Comparison of ENCODE assay signal across 36 cellular contexts in genomic region chr16:22278841-22279240, GRCh38. TPM values are rescaled to one million over a fixed set of nuclear protein-coding genes. Genes with fewer than 3 reads are reported as not detected.
DNase-seq lines count a peak whose midpoint lies in the region; ATAC-seq, FAIRE-seq and TF ChIP-seq lines count a peak whose summit lies in the region.
"Had no signal": no experiment of that assay in that cellular context is flagged by ENCODE, and none has a peak within 500 bp of the region (broad histone marks: within the 10 kb centered on the region; RNA-seq: fewer than 3 reads in every experiment).

No MANE protein-coding gene starts in this region.

- peaks cover 45 to 96% (median 93%) of the 10 kb centered on the region in 4 donors for H3K36me3 ChIP-seq in esophagus muscularis mucosa
- H3K36me3 ChIP-seq: uterus had no signal

- H3K9me3 ChIP-seq in T-helper 17 cell (ENCODE audit: control insufficient read depth, low read length, poor library complexity, severe bottlenecking) (no peaks in the 10 kb centered on the region), esophagus muscularis mucosa (no peaks in the 10 kb centered on the region)
- H3K9me3 ChIP-seq: heart left ventricle, lower lobe of right lung, prostate gland, uterus had no signal

- no peaks in the 10 kb centered on the region for H3K27me3 Mint-ChIP-seq in T-helper 17 cell
- H3K27me3 Mint-ChIP-seq: activated CD4-positive, alpha-beta memory T cell treated with anti-CD3 and anti-CD28 coated beads, Interleukin-2, amount 10 ng/mL, durations not matched to agents 7 days and 5 days; B cell; central memory CD8-positive, alpha-beta T cell; naive thymus-derived CD8-positive, alpha-beta T cell; stimulated activated naive CD8-positive, alpha-beta T cell treated with anti-CD3 and anti-CD28 coated beads, Interleukin-15, amount 100 ng/mL, for 72 hours had no signal

- no peak for FAIRE-seq in D721Med (lab: Jason Lieb, UNC)
- FAIRE-seq: G401.6 had no signal

- TF ChIP-seq POLR2A in NB4 (IDR thresholded peaks at IDR 0.05; ENCODE audit: extremely low read depth, insufficient read length) (no peak), esophagus muscularis mucosa (IDR thresholded peaks at IDR 0.05; ENCODE audit: low read depth) (no peak)

- H3K27ac Mint-ChIP-seq in T-helper 17 cell = peak overlapping the region; percentile 39
- H3K27ac Mint-ChIP-seq: activated CD4-positive, alpha-beta memory T cell treated with anti-CD3 and anti-CD28 coated beads, Interleukin-2, amount 10 ng/mL, durations not matched to agents 7 days and 5 days; B cell; HFFc6; T-helper 2 cell treated with Interferon-gamma antibody and Interleukin-4, amounts not matched to agents 5 μg/mL and 100 μg/mL, for 36 hours had no signal

- H3K36me3 Mint-ChIP-seq in T-helper 17 cell (ENCODE audit: low read depth) = peaks cover 2% of the 10 kb centered on the region

- H3K4me3 Mint-ChIP-seq in T-helper 17 cell = no peak overlapping the region
- H3K4me3 Mint-ChIP-seq: activated CD4-positive, alpha-beta memory T cell treated with anti-CD3 and anti-CD28 coated beads, Interleukin-2, amount 10 ng/mL, durations not matched to agents 7 days and 5 days; B cell; central memory CD8-positive, alpha-beta T cell; HFFc6; naive thymus-derived CD8-positive, alpha-beta T cell; stimulated activated naive CD8-positive, alpha-beta T cell treated with anti-CD3 and anti-CD28 coated beads, Interleukin-15, amount 100 ng/mL, for 72 hours; T-helper 2 cell treated with Interferon-gamma antibody and Interleukin-4, amounts not matched to agents 5 μg/mL and 100 μg/mL, for 36 hours had no signal

- DNase-seq in D721Med (ENCODE audit: insufficient read length, low spot score) (peak; percentile 37), NB4 (ENCODE audit: low read depth) (peak; percentile 17), T-helper 17 cell (no peak), left colon (no peak), NCI-H2081 treated with DMSO at 0.1 percent for 48 hours (lab: John Stamatoyannopoulos, UW) (no peak), esophagus muscularis mucosa (ENCODE audit: extremely low spot score) (no peak)
- DNase-seq: ACHN; activated CD4-positive, alpha-beta memory T cell treated with anti-CD3 and anti-CD28 coated beads, Interleukin-2, amount 10 ng/mL, durations not matched to agents 7 days and 5 days; activated CD8-positive, alpha-beta memory T cell treated with anti-CD3 and anti-CD28 coated beads, Interleukin-2, amount 50 U/mL, for 4 hours; activated naive CD4-positive, alpha-beta T cell; dermis blood vessel endothelial cell; foreskin fibroblast; heart left ventricle; HFFc6; kidney glomerular epithelial cell; lower lobe of right lung; MM.1S; naive thymus-derived CD8-positive, alpha-beta T cell; NCI-H2081; NCI-H510A; NK-92 treated with Interleukin-12 subunit alpha and Interleukin-12 subunit beta, amount 100 ng/mL, for 24 hours; occipital lobe; Right ventricle myocardium superior; stimulated activated CD4-positive, alpha-beta T cell treated with anti-CD3 and anti-CD28 coated beads, Interleukin-12 subunit alpha, Interleukin-12 subunit beta, amount 100 ng/mL, for 4 hours; stimulated activated CD4-positive, alpha-beta T cell treated with anti-CD3 and anti-CD28 coated beads, Interleukin-2, amount 100 ng/mL, for 48 hours; stimulated activated naive CD8-positive, alpha-beta T cell treated with anti-CD3 and anti-CD28 coated beads, Interleukin-15, amount 100 ng/mL, for 72 hours; uterus had no signal

- no peaks in the 10 kb centered on the region for H3K4me1 ChIP-seq in esophagus muscularis mucosa
- H3K4me1 ChIP-seq: heart left ventricle, lower lobe of right lung, prostate gland, uterus had no signal

- ATAC-seq in T-helper 17 cell (no peak), left colon (peak; percentile 44), HG03342 (IDR thresholded peaks at IDR 0.05; ENCODE audit: unreplicated experiment) (no peak)
- ATAC-seq: esophagus mucosa; heart left ventricle; naive thymus-derived CD8-positive, alpha-beta T cell; sciatic nerve; stimulated activated naive CD8-positive, alpha-beta T cell treated with anti-CD3 and anti-CD28 coated beads, Interleukin-15, amount 100 ng/mL, for 72 hours had no signal

- H3K4me3 ChIP-seq in NB4 (ENCODE audit: low read depth, low read length) = no peak overlapping the region
- no peak overlapping the region for H3K4me3 ChIP-seq in esophagus muscularis mucosa
- H3K4me3 ChIP-seq: heart left ventricle, lower lobe of right lung, prostate gland, uterus had no signal

- 71% methylated on average over 4 of the region's 5 CpGs for WGBS in esophagus muscularis mucosa

- no peak for TF ChIP-seq CTCF in D721Med (IDR thresholded peaks at IDR 0.05; ENCODE audit: insufficient read depth, missing control alignments)
- no peak for TF ChIP-seq CTCF in NB4 (IDR thresholded peaks at IDR 0.05; ENCODE audit: low read depth, low read length)
- no peak for TF ChIP-seq CTCF in esophagus muscularis mucosa (IDR thresholded peaks at IDR 0.05)

- H3K27me3 ChIP-seq in esophagus muscularis mucosa = no peaks in the 10 kb centered on the region
- H3K27me3 ChIP-seq: heart left ventricle, uterus had no signal

- intact Hi-C loops in left colon (cut with DNase I, micrococcal nuclease) (no loop called here), esophagus muscularis mucosa (cut with DNase I) (no loop called here)

- peaks cover 2% of the 10 kb centered on the region for H3K4me1 Mint-ChIP-seq in T-helper 17 cell
- H3K4me1 Mint-ChIP-seq: B cell; central memory CD8-positive, alpha-beta T cell; naive thymus-derived CD8-positive, alpha-beta T cell; stimulated activated naive CD8-positive, alpha-beta T cell treated with anti-CD3 and anti-CD28 coated beads, Interleukin-15, amount 100 ng/mL, for 72 hours had no signal

- no peak overlapping the region for H3K27ac ChIP-seq in esophagus muscularis mucosa (replicated peaks in 1 of 4)
- H3K27ac ChIP-seq: heart left ventricle, KMS-11, lower lobe of right lung, prostate gland, uterus had no signal

- no peak for TF ChIP-seq EP300 in esophagus muscularis mucosa (IDR thresholded peaks at IDR 0.05)

RNA-seq across cellular contexts. Expression of gene POLR3E, which starts 18.4 kb away (rescaled TPM):
- total RNA-seq in T-helper 17 cell = 100 to 1,000 TPM; 159 to 219 TPM
- 10 to 100 TPM; 37.0 to 44.8 TPM for total RNA-seq in left colon
- 10 to 100 TPM; 39.9 to 50.7 (median 49.0) TPM for total RNA-seq in esophagus muscularis mucosa

Comparison
In these comparisons a context has a peak if more than half of its experiments do, and no peak if none do; other contexts are left out.
1. DNase-seq: peak in D721Med (single experiment) and NB4 (single experiment); none in T-helper 17 cell (0 of 3), left colon (0 of 2), NCI-H2081 treated with DMSO at 0.1 percent for 48 hours (single experiment) and esophagus muscularis mucosa (single experiment).